In the genomic region with DNA sequence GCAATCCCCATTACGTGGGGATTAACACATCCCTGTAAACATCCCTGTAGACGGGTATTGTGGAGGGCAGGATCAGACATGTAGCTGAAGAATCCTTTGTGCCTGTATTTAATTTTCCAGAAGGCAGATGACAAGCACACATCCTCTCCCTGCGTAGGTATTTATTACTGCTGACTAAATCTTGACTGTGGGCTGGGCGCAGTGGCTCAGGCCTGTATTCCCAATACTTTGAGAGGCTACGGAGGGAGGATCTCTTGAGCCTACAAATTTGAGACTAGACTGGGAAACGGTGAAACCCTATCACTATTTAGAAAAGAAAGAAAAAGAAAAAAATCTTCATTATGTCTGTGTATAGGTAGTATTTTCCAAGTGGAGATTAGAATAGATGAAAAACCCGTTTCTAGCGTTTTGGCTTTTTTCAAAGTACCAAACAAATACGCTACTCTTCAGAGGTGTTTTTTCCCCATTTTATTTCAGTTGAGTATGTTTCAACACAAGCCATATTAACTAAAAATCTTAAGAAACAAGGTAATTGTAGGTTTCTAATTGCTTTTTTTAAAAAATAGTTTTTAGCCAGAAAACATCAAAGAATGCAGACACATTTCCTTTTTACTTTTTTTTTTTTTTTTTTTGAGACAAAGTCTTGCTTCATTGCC, we compare ENCODE assay signal across 8 cellular contexts. TPM values are rescaled to one million over a fixed set of nuclear protein-coding genes. Genes with fewer than 3 reads are reported as not detected.
DNase-seq lines count a peak whose midpoint lies in the region; ATAC-seq and TF ChIP-seq lines count a peak whose summit lies in the region.

No MANE protein-coding gene starts in this region.

- H3K4me3 ChIP-seq in fibroblast of lung (replicated peaks in 1 of 4; ENCODE audit: control extremely low read depth in 1 of 4, insufficient read depth in 1 of 4, low read depth in 3 of 4, low read length in 4 of 4) (peak overlapping the region in 2 of 4 experiments; percentile 75 to 88), lower lobe of right lung (no peak overlapping the region), thyroid gland (replicated peaks in 1 of 3) (no peak overlapping the region)

- H3K36me3 ChIP-seq in fibroblast of lung (ENCODE audit: control insufficient read depth, insufficient read depth, low read length) (no peaks in the 10 kb centered on the region), lower lobe of right lung (peaks cover 1% of the 10 kb centered on the region), thyroid gland (no peaks in the 10 kb centered on the region)

- H3K79me2 ChIP-seq in fibroblast of lung (ENCODE audit: control insufficient read depth, insufficient read depth, low read length) = peaks cover 22% of the 10 kb centered on the region

- WGBS in thyroid gland, 2 donors = 83 to 85% methylated on average over 9 of the region's 9 CpGs

- H3K9me3 ChIP-seq in fibroblast of lung (ENCODE audit: control insufficient read depth, insufficient read depth, low read depth, low read length) = no peaks in the 10 kb centered on the region
- no peaks in the 10 kb centered on the region for H3K9me3 ChIP-seq in lower lobe of right lung
- no peaks in the 10 kb centered on the region for H3K9me3 ChIP-seq in thyroid gland

- CTCF ChIA-PET in HEK293T (lab: Yijun Ruan, JAX) = interaction anchor here (0.7 kb wide), 1 partner anchor 61 kb away, joined by 3 read pairs; no protein-coding TSS in a partner anchor

- H3K4me2 ChIP-seq in fibroblast of lung (ENCODE audit: extremely low read depth, insufficient read depth, low read length) = peak overlapping the region; percentile 54

- intact Hi-C loops in lower lobe of right lung (cut with DNase I) = no loop called here
- intact Hi-C loops in thyroid gland (cut with DNase I) = no loop called here

- ATAC-seq in lower lobe of right lung = no peak
- ATAC-seq in HG02973 (IDR thresholded peaks at IDR 0.05; ENCODE audit: unreplicated experiment) = no peak
- no peak for ATAC-seq in GM19397 (IDR thresholded peaks at IDR 0.05; ENCODE audit: unreplicated experiment)

- no peak overlapping the region for H3K9ac ChIP-seq in fibroblast of lung (ENCODE audit: insufficient read depth, low read length)

- no peak overlapping the region for H2AFZ ChIP-seq in fibroblast of lung (ENCODE audit: low read length)

- TF ChIP-seq POLR2A in thyroid gland (IDR thresholded peaks at IDR 0.05) = no peak

- H3K27ac ChIP-seq in 22Rv1 (peak overlapping the region; percentile 88), fibroblast of lung (ENCODE audit: insufficient read depth, low read length) (no peak overlapping the region), lower lobe of right lung (no peak overlapping the region), thyroid gland (no peak overlapping the region)

- DNase-seq in HEK293T (ENCODE audit: extremely low spot score) (no peak), OCI-M1 (lab: John Stamatoyannopoulos, UW) (peak; percentile 51), fibroblast of lung (ENCODE audit: low read depth in 2 of 2) (peak in 1 of 2 donors; percentile 18), lower lobe of right lung (no peak), thyroid gland (no peak)

- TF ChIP-seq CTCF in 22Rv1 (IDR thresholded peaks at IDR 0.05) (no peak), fibroblast of lung (conservative IDR thresholded peaks at IDR 0.05 in 1 of 2, IDR thresholded peaks at IDR 0.05 in 1 of 2; ENCODE audit: low read depth in 1 of 2, low read length in 2 of 2) (no peak), lower lobe of right lung (IDR thresholded peaks at IDR 0.05) (no peak), thyroid gland (IDR thresholded peaks at IDR 0.05) (no peak)

- no peaks in the 10 kb centered on the region for H4K20me1 ChIP-seq in fibroblast of lung (ENCODE audit: control insufficient read depth, extremely low read depth, insufficient read depth, low read length)

- no peaks in the 10 kb centered on the region for H3K27me3 ChIP-seq in fibroblast of lung (ENCODE audit: control insufficient read depth, insufficient read depth, low read length)
- no peaks in the 10 kb centered on the region for H3K27me3 ChIP-seq in lower lobe of right lung (ENCODE audit: low read depth)
- no peaks in the 10 kb centered on the region for H3K27me3 ChIP-seq in thyroid gland

- POLR2A ChIA-PET in HEK293T (lab: Yijun Ruan, JAX) = interaction anchor here (0.7 to 1.1 kb wide), 3 partner anchors 9 to 54 kb away, joined by 3 to 4 read pairs (median 3); no protein-coding TSS in a partner anchor

- no peaks in the 10 kb centered on the region for H3K4me1 ChIP-seq in fibroblast of lung (ENCODE audit: control insufficient read depth, extremely low read depth, insufficient read depth, low read length)
- peaks cover 36% of the 10 kb centered on the region for H3K4me1 ChIP-seq in lower lobe of right lung
- H3K4me1 ChIP-seq in thyroid gland = peaks cover 10 to 15% of the 10 kb centered on the region in 2 donors

TF ChIP-seq in HEK293T, 16 proteins besides CTCF, POLR2A, EP300 and RAD21:
- TF ChIP-seq ZNF384 (IDR thresholded peaks at IDR 0.05) (0 out of 2 replicates have a peak, but pooled peaks have one; percentile 29), CTBP1 (IDR thresholded peaks at IDR 0.05; ENCODE audit: borderline replicate concordance) (no peak)

RNA-seq across cellular contexts. Expression of a gene that starts 1.5 kb away (rescaled TPM):
- total RNA-seq in fibroblast of lung = 13.6 and 18.8 TPM in 2 replicates
- polyA plus RNA-seq in fibroblast of lung = 14.0 and 14.6 TPM in 2 replicates
- 11.5 and 15.5 TPM in 2 replicates for polyA plus RNA-seq in fibroblast of lung (2012)
- 42.1 and 105 TPM in 2 replicates for polyA minus RNA-seq in fibroblast of lung (ENCODE audit: low replicate concordance)
- 111 TPM for total RNA-seq in lower lobe of right lung
- 10 to 100 TPM; 50.7 to 55.5 (median 53.1) TPM for total RNA-seq in thyroid gland

RNA-seq across cellular contexts. Expression of a gene that starts 5.6 kb away (rescaled TPM):
- total RNA-seq in fibroblast of lung (18.0 and 23.8 TPM in 2 replicates), lower lobe of right lung (35.3 TPM), thyroid gland (10 to 100 TPM in 3 of 4 donors, 1 to 10 TPM in 1; 7.7 to 21.3 (median 14.7) TPM)
- polyA plus RNA-seq in fibroblast of lung = 24.0 and 33.4 TPM in 2 replicates
- 22.6 and 25.3 TPM in 2 replicates for polyA plus RNA-seq in fibroblast of lung (2012)
- 21.4 and 37.4 TPM in 2 replicates for polyA minus RNA-seq in fibroblast of lung (ENCODE audit: low replicate concordance)
